8 cellular contexts compared by ENCODE assay signal in the genomic region with DNA sequence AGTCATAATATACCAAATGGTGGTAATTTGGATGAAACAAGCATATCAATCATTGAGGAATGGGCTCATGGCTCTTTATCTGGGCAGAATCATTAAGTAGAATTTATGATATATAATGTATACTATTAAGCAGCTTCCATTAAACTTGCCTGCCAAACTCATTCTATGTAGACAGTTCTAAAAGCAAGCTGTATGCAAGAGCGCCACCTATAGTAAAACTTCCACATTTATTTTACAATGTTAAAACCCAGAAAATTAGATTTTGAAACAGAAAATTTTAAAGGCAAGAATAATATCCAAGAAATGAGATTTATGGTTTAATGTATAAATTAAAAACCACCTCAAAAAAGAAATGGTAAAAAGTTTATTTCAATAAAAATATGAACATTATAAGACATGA.
A peak's percentile ranks its signal among the peaks of the same experiment; 100 is the strongest.
DNase-seq lines count a peak whose midpoint lies in the region; ATAC-seq, FAIRE-seq and TF ChIP-seq lines count a peak whose summit lies in the region.

No MANE protein-coding gene starts in this region.

- no peak for ATAC-seq in GM21786 (IDR thresholded peaks at IDR 0.05; ENCODE audit: unreplicated experiment)

- H3K36me3 Mint-ChIP-seq in HFFc6 (ENCODE audit: low read depth) = no peaks in the 10 kb centered on the region
- no peaks in the 10 kb centered on the region for H3K36me3 Mint-ChIP-seq in activated naive CD8-positive, alpha-beta T cell treated with anti-CD3 and anti-CD28 coated beads for 36 hours

- no peak overlapping the region for H3K4me2 ChIP-seq in endothelial cell of umbilical vein (ENCODE audit: insufficient read depth, low read length)

- DNase-seq in CMK (ENCODE audit: low read depth) = peak; percentile 3
- peak; percentile 10 for DNase-seq in HFFc6
- DNase-seq in NT2/D1 (ENCODE audit: low read depth, low spot score) = peak; percentile 3
- DNase-seq in endothelial cell of umbilical vein (ENCODE audit: low read depth, low spot score) = peak; percentile 25
- DNase-seq in retina = peak; percentile 29
- no peak for DNase-seq in activated naive CD8-positive, alpha-beta T cell treated with anti-CD3 and anti-CD28 coated beads for 36 hours
- DNase-seq in stimulated activated naive CD4-positive, alpha-beta T cell treated with Interleukin-2 at 50 U/mL for 16 hours (lab: John Stamatoyannopoulos, UW) = no peak

- no peak for TF ChIP-seq POLR2A in endothelial cell of umbilical vein (IDR thresholded peaks at IDR 0.05; ENCODE audit: low read depth, low read length)

- peak; percentile 80 for TF ChIP-seq CTCF in HFFc6 (IDR thresholded peaks at IDR 0.05)
- peak; percentile 28 to 37 for TF ChIP-seq CTCF in endothelial cell of umbilical vein (IDR thresholded peaks at IDR 0.05; ENCODE audit: extremely low read depth in 1 of 2, insufficient read depth in 1 of 2, low read depth in 1 of 2, low read length in 2 of 2)

- no peak for FAIRE-seq in endothelial cell of umbilical vein (lab: Jason Lieb, UNC)

- H3K9me1 ChIP-seq in endothelial cell of umbilical vein (replicated peaks; ENCODE audit: control insufficient read depth, extremely low read depth, insufficient read depth, low read length) = no peaks in the 10 kb centered on the region

- H3K4me3 ChIP-seq in NT2/D1 (ENCODE audit: insufficient read length, low read depth) (no peak overlapping the region), endothelial cell of umbilical vein (replicated peaks in 1 of 3; ENCODE audit: insufficient read depth in 1 of 3, low read depth in 1 of 3, low read length in 3 of 3) (no peak overlapping the region)

- no peak overlapping the region for H3K9ac ChIP-seq in NT2/D1 (ENCODE audit: insufficient read length, low read depth)
- no peak overlapping the region for H3K9ac ChIP-seq in endothelial cell of umbilical vein (replicated peaks; ENCODE audit: extremely low read depth, insufficient read depth, low read length)

- H3K4me3 Mint-ChIP-seq in HFFc6 = no peak overlapping the region
- H3K4me3 Mint-ChIP-seq in activated naive CD8-positive, alpha-beta T cell treated with anti-CD3 and anti-CD28 coated beads for 36 hours = no peak overlapping the region

- H3K4me1 ChIP-seq in NT2/D1 (ENCODE audit: insufficient read depth, insufficient read length) (no peaks in the 10 kb centered on the region), endothelial cell of umbilical vein (ENCODE audit: control insufficient read depth, extremely low read depth, insufficient read depth, low read length) (no peaks in the 10 kb centered on the region)

- no peak overlapping the region for H3K27ac Mint-ChIP-seq in HFFc6
- no peak overlapping the region for H3K27ac Mint-ChIP-seq in activated naive CD8-positive, alpha-beta T cell treated with anti-CD3 and anti-CD28 coated beads for 36 hours

- CTCF ChIA-PET in endothelial cell of umbilical vein (lab: Charles Lee) = interaction anchor here (0.7 to 2.6 kb wide), 23 partner anchors 8 to 1952 kb away, joined by 3 to 18 read pairs (median 4); no protein-coding TSS in a partner anchor

- no peaks in the 10 kb centered on the region; the same call in 1 of the 2 replicates for H3K9me3 ChIP-seq in NT2/D1 (ENCODE audit: insufficient read depth, low read length)
- H3K9me3 ChIP-seq in endothelial cell of umbilical vein (replicated peaks; ENCODE audit: control insufficient read depth, insufficient read depth, low read length) = no peaks in the 10 kb centered on the region

- H3K36me3 ChIP-seq in NT2/D1 (ENCODE audit: insufficient read depth, insufficient read length, low read length) (no peaks in the 10 kb centered on the region), endothelial cell of umbilical vein (ENCODE audit: control insufficient read depth in 2 of 2, extremely low read depth in 1 of 2, insufficient read depth in 2 of 2, low read length in 2 of 2) (no peaks in the 10 kb centered on the region)

- POLR2A ChIA-PET in endothelial cell of umbilical vein (lab: Charles Lee) = no interaction called here

- dilution Hi-C loops in endothelial cell of umbilical vein (cut with MboI; ENCODE audit: extremely low pct_ligation_motif_present, low sequenced_read_pairs) = no loop called here

- no peaks in the 10 kb centered on the region for H3K79me2 ChIP-seq in endothelial cell of umbilical vein (ENCODE audit: control insufficient read depth, insufficient read depth, low read length)

- BruUV-seq in endothelial cell of umbilical vein (replicated peaks; lab: Mats Ljungman, UMichigan) = no TSS peak

- H2AFZ ChIP-seq in endothelial cell of umbilical vein (ENCODE audit: low read depth, low read length) = no peak overlapping the region

- H3K27me3 ChIP-seq in NT2/D1 (ENCODE audit: insufficient read depth, insufficient read length) (no peaks in the 10 kb centered on the region), endothelial cell of umbilical vein (ENCODE audit: control insufficient read depth in 2 of 2, insufficient read depth in 2 of 2, low read length in 2 of 2) (no peaks in the 10 kb centered on the region)

- no peak overlapping the region for H3K27ac ChIP-seq in endothelial cell of umbilical vein (ENCODE audit: insufficient read depth, low read depth, low read length)

- intact Hi-C loops in endothelial cell of umbilical vein (cut with micrococcal nuclease) = loop anchor here (10.0 kb wide), 4 partner anchors 701 to 1951 kb away; a partner anchor contains a TSS

- H3K4me1 Mint-ChIP-seq in HFFc6 (ENCODE audit: low read depth) = no peaks in the 10 kb centered on the region
- H3K4me1 Mint-ChIP-seq in activated naive CD8-positive, alpha-beta T cell treated with anti-CD3 and anti-CD28 coated beads for 36 hours = no peaks in the 10 kb centered on the region

- no peaks in the 10 kb centered on the region; the same call in 1 of the 2 replicates for H3K9me3 Mint-ChIP-seq in HFFc6
- H3K9me3 Mint-ChIP-seq in activated naive CD8-positive, alpha-beta T cell treated with anti-CD3 and anti-CD28 coated beads for 36 hours = no peaks in the 10 kb centered on the region

- H3K27me3 Mint-ChIP-seq in HFFc6 (ENCODE audit: insufficient read depth) = no peaks in the 10 kb centered on the region; the same call in 1 of the 2 replicates
- H3K27me3 Mint-ChIP-seq in activated naive CD8-positive, alpha-beta T cell treated with anti-CD3 and anti-CD28 coated beads for 36 hours = peaks cover 5% of the 10 kb centered on the region

- H4K20me1 ChIP-seq in endothelial cell of umbilical vein (replicated peaks; ENCODE audit: control insufficient read depth, extremely low read depth, insufficient read depth, low read length) = no peaks in the 10 kb centered on the region

TF ChIP-seq in endothelial cell of umbilical vein, 7 proteins besides CTCF, POLR2A, EP300 and RAD21:
- TF ChIP-seq, protein P1, sequence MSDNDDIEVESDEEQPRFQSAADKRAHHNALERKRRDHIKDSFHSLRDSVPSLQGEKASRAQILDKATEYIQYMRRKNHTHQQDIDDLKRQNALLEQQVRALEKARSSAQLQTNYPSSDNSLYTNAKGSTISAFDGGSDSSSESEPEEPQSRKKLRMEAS (IDR thresholded peaks at IDR 0.05; ENCODE audit: insufficient read depth, insufficient read length) = no peak
- TF ChIP-seq FOS (IDR thresholded peaks at IDR 0.05; ENCODE audit: borderline replicate concordance, insufficient read depth, low read length) (no peak), JUN (IDR thresholded peaks at IDR 0.05; ENCODE audit: borderline replicate concordance, insufficient read depth, insufficient read length, low read depth) (no peak), MYC (IDR thresholded peaks at IDR 0.05; ENCODE audit: low read depth, low read length) (no peak), GATA2 (IDR thresholded peaks at IDR 0.05; ENCODE audit: insufficient read depth, insufficient read length, low read depth, low read length) (no peak), POLR2AphosphoS5 (IDR thresholded peaks at IDR 0.05; ENCODE audit: insufficient read depth, low read depth, low read length) (no peak), EZH2 (IDR thresholded peaks at IDR 0.05; ENCODE audit: borderline replicate concordance, low read depth, low read length, severe bottlenecking) (no peak)

Comparison
In these comparisons a context has a peak if more than half of its experiments do, and no peak if none do; other contexts are left out.
1. DNase-seq: peak in CMK (single experiment), HFFc6 (single experiment), NT2/D1 (single experiment), endothelial cell of umbilical vein (single experiment) and retina (single experiment); none in activated naive CD8-positive, alpha-beta T cell treated with anti-CD3 and anti-CD28 coated beads for 36 hours (single experiment) and stimulated activated naive CD4-positive, alpha-beta T cell treated with Interleukin-2 at 50 U/mL for 16 hours (single experiment).